In the genomic region with DNA sequence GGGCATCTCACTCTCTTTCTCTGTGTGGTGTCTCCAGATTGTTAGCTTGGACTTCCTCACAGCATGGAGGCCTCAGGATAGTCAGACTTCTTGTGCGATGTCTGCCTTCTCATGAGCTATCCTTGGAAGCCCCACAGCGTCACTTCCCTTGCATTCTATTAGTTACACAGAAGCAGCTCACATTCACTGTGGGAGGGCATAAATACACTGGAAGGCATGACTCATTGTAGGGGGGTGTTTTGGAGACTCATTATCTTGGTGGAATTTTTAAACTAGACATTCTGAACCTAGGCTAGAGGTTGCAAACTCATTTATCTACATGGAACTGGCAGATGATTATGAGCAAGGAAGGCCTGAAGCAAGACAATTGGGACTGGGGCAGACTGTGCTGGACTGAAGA, we compare ENCODE assay signal across 10 cellular contexts. TPM values are rescaled to one million over a fixed set of nuclear protein-coding genes. Genes with fewer than 3 reads are reported as not detected.
DNase-seq lines count a peak whose midpoint lies in the region; ATAC-seq and TF ChIP-seq lines count a peak whose summit lies in the region.
"Had no signal": no experiment of that assay in that cellular context is flagged by ENCODE, and none has a peak within 500 bp of the region (broad histone marks: within the 10 kb centered on the region; RNA-seq: fewer than 3 reads in every experiment).

No MANE protein-coding gene starts in this region.

- peak; percentile 16 for ATAC-seq in activated T-helper 17 cell treated with anti-CD3 and anti-CD28 coated beads, Interleukin-2, amount 50 U/mL, for 72 hours (replicated peaks)

- H3K4me1 ChIP-seq in A673 (ENCODE audit: insufficient read depth, low read length, poor library complexity, severe bottlenecking), result no peaks in the 10 kb centered on the region

- H3K9me3 Mint-ChIP-seq in activated T-helper 17 cell treated with anti-CD3 and anti-CD28 coated beads, Interleukin-2, amount 50 U/mL, for 72 hours, result no peaks in the 10 kb centered on the region
- no peaks in the 10 kb centered on the region for H3K9me3 Mint-ChIP-seq in immature natural killer cell

- H3K9me3 ChIP-seq in A673 (ENCODE audit: low read depth, low read length, poor library complexity, severe bottlenecking) (no peaks in the 10 kb centered on the region), WERI-Rb-1 (ENCODE audit: severe bottlenecking) (peaks cover 4% of the 10 kb centered on the region)

- no peaks in the 10 kb centered on the region for H3K27me3 Mint-ChIP-seq in activated T-helper 17 cell treated with anti-CD3 and anti-CD28 coated beads, Interleukin-2, amount 50 U/mL, for 72 hours
- peaks cover 0 to 3% (median 0%) of the 10 kb centered on the region in 3 donors for H3K27me3 Mint-ChIP-seq in immature natural killer cell (ENCODE audit: low read depth in 3 of 3)

- H3K36me3 ChIP-seq in A673 (ENCODE audit: insufficient read depth, low read length, poor library complexity, severe bottlenecking) (no peaks in the 10 kb centered on the region), WERI-Rb-1 (no peaks in the 10 kb centered on the region)

- POLR2A ChIA-PET in A673 (lab: Charles Lee; ENCODE audit: low non-redundant PET), result no interaction called here

- peak overlapping the region; percentile 100 for H3K27ac Mint-ChIP-seq in activated T-helper 17 cell treated with anti-CD3 and anti-CD28 coated beads, Interleukin-2, amount 50 U/mL, for 72 hours
- H3K27ac Mint-ChIP-seq in immature natural killer cell, result peak overlapping the region in 5 of 6 donors; percentile 79 to 98 (median 96)

- no peak overlapping the region for H3K4me3 ChIP-seq in A673 (ENCODE audit: low read depth, low read length, poor library complexity, severe bottlenecking)
- no peak overlapping the region for H3K4me3 ChIP-seq in WERI-Rb-1 (ENCODE audit: low read depth, low read length)

- peaks cover 36% of the 10 kb centered on the region for H3K4me1 Mint-ChIP-seq in activated T-helper 17 cell treated with anti-CD3 and anti-CD28 coated beads, Interleukin-2, amount 50 U/mL, for 72 hours
- H3K4me1 Mint-ChIP-seq in immature natural killer cell, result peaks cover 59 to 62% of the 10 kb centered on the region in 2 donors

- intact Hi-C loops in A673 (cut with micrococcal nuclease; ENCODE audit: unreplicated experiment), result no loop called here

- peak; percentile 54 for DNase-seq in A673 (ENCODE audit: low spot score)
- DNase-seq in HCEC 1CT, result peak; percentile 94
- no peak for DNase-seq in immature natural killer cell
- no peak for DNase-seq in SHP77 treated with DMSO at 0.1 percent for 48 hours (lab: John Stamatoyannopoulos, UW)
- DNase-seq in cerebellar nuclear complex (lab: John Stamatoyannopoulos, UW), result no peak
- DNase-seq in WERI-Rb-1, result no peak
- no peak for DNase-seq in KBM-7
- DNase-seq: DMS79, NCI-H69 had no signal

- in situ Hi-C loops in KBM-7 (cut with MboI; ENCODE audit: low pct_unique_long_range_greater_than_20kb, low sequenced_read_pairs), result no loop called here

- BruUV-seq in A673 (replicated peaks; lab: Mats Ljungman, UMichigan), result no TSS peak

- peaks cover 9% of the 10 kb centered on the region for H3K36me3 Mint-ChIP-seq in activated T-helper 17 cell treated with anti-CD3 and anti-CD28 coated beads, Interleukin-2, amount 50 U/mL, for 72 hours (ENCODE audit: low read depth)
- no peaks in the 10 kb centered on the region for H3K36me3 Mint-ChIP-seq in immature natural killer cell

- H3K27ac ChIP-seq in A673 (ENCODE audit: low read depth, low read length, poor library complexity, severe bottlenecking), result no peak overlapping the region
- H3K27ac ChIP-seq in WERI-Rb-1, result no peak overlapping the region

- no peaks in the 10 kb centered on the region for H3K27me3 ChIP-seq in A673 (replicated peaks; ENCODE audit: insufficient read depth, low read depth, low read length, poor library complexity)
- peaks cover 69% of the 10 kb centered on the region for H3K27me3 ChIP-seq in WERI-Rb-1 (ENCODE audit: insufficient read depth, low read depth, severe bottlenecking)

- TF ChIP-seq CTCF in A673 (conservative IDR thresholded peaks at IDR 0.05; ENCODE audit: low read depth, low read length) (no peak), WERI-Rb-1 (IDR thresholded peaks at IDR 0.05; ENCODE audit: low read depth, low read length) (no peak)

- peak overlapping the region; percentile 77 for H3K4me3 Mint-ChIP-seq in activated T-helper 17 cell treated with anti-CD3 and anti-CD28 coated beads, Interleukin-2, amount 50 U/mL, for 72 hours
- H3K4me3 Mint-ChIP-seq in immature natural killer cell, result peak overlapping the region in 4 of 5 donors; percentile 25 to 70 (median 34)

- CTCF ChIA-PET in A673 (lab: Charles Lee), result no interaction called here

RNA-seq across cellular contexts. Expression of gene FASLG, which starts 21.4 kb away (rescaled TPM):
- not detected in 2 replicates for total RNA-seq in A673 (2021)
- 10 to 100 TPM in 1 of 2 donors, 1 to 10 TPM in 1; 2.7 to 11.3 TPM for total RNA-seq in activated T-helper 17 cell treated with anti-CD3 and anti-CD28 coated beads, Interleukin-2, amount 50 U/mL, for 72 hours
- polyA plus RNA-seq in immature natural killer cell, result 10 to 100 TPM; 20.7 to 60.6 (median 40.2) TPM

Comparison
In these comparisons a context has a peak if more than half of its experiments do, and no peak if none do; other contexts are left out.
1. DNase-seq: peak in A673 (single experiment) and HCEC 1CT (single experiment); none in immature natural killer cell (0 of 3), SHP77 treated with DMSO at 0.1 percent for 48 hours (single experiment), cerebellar nuclear complex (0 of 2), WERI-Rb-1 (single experiment) and KBM-7 (single experiment).